In the genomic region with DNA sequence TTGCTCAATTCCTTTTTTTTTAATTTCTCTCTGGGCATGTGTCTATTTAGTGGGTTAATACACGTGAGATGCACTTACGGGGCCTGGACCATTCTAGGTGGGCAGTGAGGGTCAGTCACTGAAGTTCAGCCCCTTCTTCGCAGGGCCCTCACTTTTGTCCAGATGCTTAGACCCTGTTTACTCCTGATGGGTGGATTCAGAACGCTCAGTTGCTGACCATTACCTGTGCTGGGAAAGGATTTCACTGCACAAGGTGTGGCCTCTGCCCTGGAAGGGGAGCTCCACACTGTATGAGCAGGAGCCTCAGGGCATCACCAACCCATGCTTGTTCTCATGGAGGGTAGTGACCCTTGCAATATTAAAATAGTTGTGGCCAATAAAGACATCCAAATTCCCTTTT, we compare ENCODE assay signal across 27 cellular contexts. TPM values are rescaled to one million over a fixed set of nuclear protein-coding genes. Genes with fewer than 3 reads are reported as not detected.
"Had no signal": no experiment of that assay in that cellular context is flagged by ENCODE, and none has a peak within 500 bp of the region (broad histone marks: within the 10 kb centered on the region; RNA-seq: fewer than 3 reads in every experiment).

No MANE protein-coding gene starts in this region.

- H3K4me3 ChIP-seq: MG63 had no signal

- DNase-seq: IMR-90, Karpas-422, KG1, MG63, NCI-H1092, NCI-H1105 treated with DMSO at 0.1 percent for 48 hours, NCI-H1417 treated with DMSO at 0.1 percent for 48 hours, NCI-H146, NCI-H1694 treated with DMSO at 0.1 percent for 48 hours, NCI-H1930, NCI-H2081 treated with DMSO at 0.1 percent for 48 hours, NCI-H2171, NCI-H226, NCI-H446, NCI-H510A, NCI-H524 treated with DMSO at 0.1 percent for 48 hours, NCI-H69, NCI-H774, Right ventricle myocardium superior, RPMI8226, SIG-M5, SK-N-SH, SW 1271, T-cell had no signal

- H3K27me3 ChIP-seq: MG63 had no signal

- H3K9me3 ChIP-seq: MG63, SK-N-SH had no signal

- H3K36me3 ChIP-seq: MG63 had no signal

- ATAC-seq: HepG2, T-cell had no signal

RNA-seq across cellular contexts. Expression of a gene that starts 4.5 kb away (rescaled TPM):
- total RNA-seq: HepG2, HT1080, IMR-90, Right ventricle myocardium superior, SK-MEL-5, T-cell had no signal

RNA-seq across cellular contexts. Expression of a gene that starts 13.1 kb away (rescaled TPM):
- total RNA-seq: HepG2, HT1080, IMR-90, Right ventricle myocardium superior, SK-MEL-5, T-cell had no signal

RNA-seq across cellular contexts. Expression of a gene that starts 32.1 kb away (rescaled TPM):
- total RNA-seq: HepG2, HT1080, IMR-90, Right ventricle myocardium superior, SK-MEL-5, T-cell had no signal

RNA-seq across cellular contexts. Expression of a gene that starts 53.1 kb away (rescaled TPM):
- total RNA-seq: HepG2, HT1080, IMR-90, Right ventricle myocardium superior, SK-MEL-5, T-cell had no signal
